ENCODE assay signal across 16 cellular contexts in the genomic region with DNA sequence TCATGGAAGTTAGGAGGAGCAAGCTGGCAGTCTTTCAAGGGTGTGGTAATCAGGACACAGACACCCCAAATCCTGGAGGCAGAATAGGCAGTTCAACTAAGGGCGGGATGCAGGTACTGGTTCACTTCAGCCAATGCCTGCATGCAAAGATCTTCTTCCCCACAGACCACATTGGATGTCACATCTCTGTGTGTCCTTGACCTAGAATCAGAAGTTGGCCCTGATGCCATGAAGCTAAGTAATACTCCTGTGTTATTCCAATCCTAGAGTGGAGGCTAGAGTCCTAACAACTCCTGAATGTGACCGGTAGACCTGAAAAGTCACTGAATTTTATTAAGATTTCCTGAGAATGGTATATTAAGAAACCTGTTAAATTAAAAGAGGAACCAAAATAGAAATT.
DNase-seq lines count a peak whose midpoint lies in the region; ATAC-seq and TF ChIP-seq lines count a peak whose summit lies in the region.
"Had no signal": no experiment of that assay in that cellular context is flagged by ENCODE, and none has a peak within 500 bp of the region (broad histone marks: within the 10 kb centered on the region; RNA-seq: fewer than 3 reads in every experiment).

No MANE protein-coding gene starts in this region.

- H3K27ac Mint-ChIP-seq in activated CD4-positive, alpha-beta T cell treated with anti-CD3 and anti-CD28 coated beads, Interleukin-2, amount 10 ng/mL, durations not matched to agents 24 days and 14 days: no peak overlapping the region
- H3K27ac Mint-ChIP-seq: CD8-positive, alpha-beta T cell; GM23338 had no signal

- POLR2A ChIA-PET in OCI-LY7 (lab: Charles Lee): no interaction called here

- DNase-seq in Right ventricle myocardium superior (no peak), left cardiac atrium (no peak), OCI-LY7 (ENCODE audit: low spot score) (no peak), right cardiac atrium (no peak)
- DNase-seq in activated CD4-positive, alpha-beta T cell treated with anti-CD3 and anti-CD28 coated beads, Interleukin-2, amount 10 ng/mL, durations not matched to agents 24 days and 14 days: no peak
- DNase-seq: 8988T; Calu3; CD8-positive, alpha-beta T cell; DMS79 treated with DMSO at 0.1 percent for 48 hours; GF-D8; HCEC 1CT had no signal

- H3K36me3 ChIP-seq in OCI-LY7 (ENCODE audit: insufficient read depth, low read length): no peaks in the 10 kb centered on the region; the same call in 1 of the 2 replicates
- H3K36me3 ChIP-seq: BLaER1 had no signal

- H3K9me3 ChIP-seq in OCI-LY7 (ENCODE audit: low read length): peaks cover 8% of the 10 kb centered on the region; the same call in 1 of the 2 replicates
- no peaks in the 10 kb centered on the region for H3K9me3 ChIP-seq in right cardiac atrium (ENCODE audit: control insufficient read depth, low read length)

- no peaks in the 10 kb centered on the region for H3K4me1 Mint-ChIP-seq in activated CD4-positive, alpha-beta T cell treated with anti-CD3 and anti-CD28 coated beads, Interleukin-2, amount 10 ng/mL, durations not matched to agents 24 days and 14 days

- CTCF ChIA-PET in OCI-LY7 (lab: Charles Lee; ENCODE audit: unreplicated experiment): no interaction called here

- no peaks in the 10 kb centered on the region for H3K36me3 Mint-ChIP-seq in activated CD4-positive, alpha-beta T cell treated with anti-CD3 and anti-CD28 coated beads, Interleukin-2, amount 10 ng/mL, durations not matched to agents 24 days and 14 days (ENCODE audit: low read depth)
- H3K36me3 Mint-ChIP-seq: CD8-positive, alpha-beta T cell had no signal

- H4K20me1 ChIP-seq in OCI-LY7 (ENCODE audit: insufficient read depth, low read length): no peaks in the 10 kb centered on the region
- H4K20me1 ChIP-seq: BLaER1 had no signal

- no peaks in the 10 kb centered on the region for H3K79me2 ChIP-seq in OCI-LY7 (ENCODE audit: insufficient read depth, low read depth, low read length)

- no TSS peak for BruUV-seq in OCI-LY7 (replicated peaks; lab: Mats Ljungman, UMichigan)

- no peak overlapping the region for H3K4me3 ChIP-seq in OCI-LY7 (ENCODE audit: low read depth, low read length, poor library complexity, severe bottlenecking)
- H3K4me3 ChIP-seq in right cardiac atrium (ENCODE audit: low read length): no peak overlapping the region
- H3K4me3 ChIP-seq: BLaER1, GM12878, GM23338 had no signal

- H3K4me2 ChIP-seq in OCI-LY7 (ENCODE audit: low read length): no peak overlapping the region
- H3K4me2 ChIP-seq: BLaER1, GM23338 had no signal

- WGBS in right cardiac atrium: 85% methylated on average over 2 of the region's 2 CpGs

- no peak for TF ChIP-seq CTCF in OCI-LY7 (conservative IDR thresholded peaks at IDR 0.05; ENCODE audit: low read length)

- no peak overlapping the region for H3K4me3 Mint-ChIP-seq in activated CD4-positive, alpha-beta T cell treated with anti-CD3 and anti-CD28 coated beads, Interleukin-2, amount 10 ng/mL, durations not matched to agents 24 days and 14 days
- H3K4me3 Mint-ChIP-seq: CD8-positive, alpha-beta T cell; GM23338 had no signal

- H3K9me2 ChIP-seq in OCI-LY7 (ENCODE audit: insufficient read depth, low read length): no peaks in the 10 kb centered on the region

- H3K4me1 ChIP-seq in OCI-LY7 (ENCODE audit: insufficient read depth, low read length, poor library complexity, severe bottlenecking): no peaks in the 10 kb centered on the region
- H3K4me1 ChIP-seq in right cardiac atrium (ENCODE audit: control insufficient read depth, insufficient read depth, low read length): no peaks in the 10 kb centered on the region
- H3K4me1 ChIP-seq: BLaER1 had no signal

- no peaks in the 10 kb centered on the region for H3K27me3 Mint-ChIP-seq in activated CD4-positive, alpha-beta T cell treated with anti-CD3 and anti-CD28 coated beads, Interleukin-2, amount 10 ng/mL, durations not matched to agents 24 days and 14 days

- H2AFZ ChIP-seq in OCI-LY7 (ENCODE audit: low read length): peak overlapping the region; percentile 50; the same call in 1 of the 2 replicates
- H2AFZ ChIP-seq: GM23338 had no signal

- intact Hi-C loops in Right ventricle myocardium superior (cut with DNase I): no loop called here
- intact Hi-C loops in left cardiac atrium (cut with DNase I): no loop called here
- intact Hi-C loops in OCI-LY7 (cut with micrococcal nuclease; ENCODE audit: unreplicated experiment): no loop called here
- intact Hi-C loops in right cardiac atrium (cut with DNase I): no loop called here
- intact Hi-C loops in activated CD4-positive, alpha-beta T cell treated with anti-CD3 and anti-CD28 coated beads, Interleukin-2, amount 10 ng/mL, durations not matched to agents 24 days and 14 days (cut with micrococcal nuclease): no loop called here

- H3K9me3 Mint-ChIP-seq in activated CD4-positive, alpha-beta T cell treated with anti-CD3 and anti-CD28 coated beads, Interleukin-2, amount 10 ng/mL, durations not matched to agents 24 days and 14 days: no peaks in the 10 kb centered on the region
- H3K9me3 Mint-ChIP-seq: CD8-positive, alpha-beta T cell had no signal

- H3K27ac ChIP-seq in OCI-LY7 (ENCODE audit: low read depth, low read length, poor library complexity, severe bottlenecking) (no peak overlapping the region), right cardiac atrium (ENCODE audit: low read length) (peak overlapping the region; percentile 10)
- H3K27ac ChIP-seq: BLaER1 had no signal

- peak; percentile 49 for ATAC-seq in Right ventricle myocardium superior (ENCODE audit: poor library complexity)
- ATAC-seq in left cardiac atrium: no peak
- peak in 1 of 2 donors; percentile 14 for ATAC-seq in right cardiac atrium
- ATAC-seq in GM19397 (IDR thresholded peaks at IDR 0.05; ENCODE audit: unreplicated experiment): no peak
- ATAC-seq in GM21390 (IDR thresholded peaks at IDR 0.05; ENCODE audit: unreplicated experiment): no peak
- ATAC-seq: CD8-positive, alpha-beta T cell; GM12878; GM23338 had no signal

- H3K27me3 ChIP-seq in right cardiac atrium (ENCODE audit: control insufficient read depth, insufficient read depth): no peaks in the 10 kb centered on the region
